1 cellular context compared by ENCODE assay signal in the genomic region with DNA sequence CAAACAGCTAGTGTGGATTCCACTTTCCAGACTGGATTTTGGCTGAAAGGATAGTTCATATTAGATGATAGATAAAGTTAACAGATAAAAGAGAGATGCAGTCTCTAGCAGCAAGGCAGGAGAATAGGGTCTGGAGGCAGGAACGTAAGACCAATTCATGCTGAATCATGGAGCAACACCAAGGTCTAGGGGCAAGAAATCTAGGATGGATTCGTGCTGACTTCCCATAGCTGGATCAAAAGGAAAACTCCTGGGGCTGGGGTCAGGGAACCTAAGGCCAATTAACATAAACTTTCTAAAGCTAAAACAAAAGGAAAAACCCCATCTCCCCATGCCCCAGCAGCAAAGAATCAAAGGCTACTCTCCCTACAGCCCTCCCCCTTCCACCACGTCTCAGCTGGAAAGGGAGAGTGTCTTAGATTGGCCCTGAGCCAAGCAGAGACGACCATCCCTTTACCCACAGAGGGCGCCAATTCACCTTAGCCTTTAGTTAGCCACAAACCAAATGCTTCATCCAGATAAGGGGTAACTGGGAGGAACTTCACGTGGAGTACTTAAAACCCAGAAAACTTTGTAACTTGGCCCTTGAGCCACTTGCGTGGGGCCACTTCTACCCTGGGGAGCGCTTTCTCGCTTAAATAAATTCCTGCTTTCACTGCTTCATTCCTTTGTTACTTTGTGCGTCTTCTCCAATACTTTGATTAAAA.
TF ChIP-seq lines count a peak whose summit lies in the region.

No MANE protein-coding gene starts in this region.

TF ChIP-seq in H1, 55 proteins besides CTCF, POLR2A, EP300 and RAD21:
- TF ChIP-seq SAP30 (IDR thresholded peaks at IDR 0.05; ENCODE audit: insufficient read depth, insufficient replicate concordance, low read length) = no peak
- TF ChIP-seq, protein P1, sequence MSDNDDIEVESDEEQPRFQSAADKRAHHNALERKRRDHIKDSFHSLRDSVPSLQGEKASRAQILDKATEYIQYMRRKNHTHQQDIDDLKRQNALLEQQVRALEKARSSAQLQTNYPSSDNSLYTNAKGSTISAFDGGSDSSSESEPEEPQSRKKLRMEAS (IDR thresholded peaks at IDR 0.05) = no peak
- no peak for TF ChIP-seq YY1 (IDR thresholded peaks at IDR 0.05; ENCODE audit: low read depth, low read length)
- TF ChIP-seq ASH2L (IDR thresholded peaks at IDR 0.05; ENCODE audit: low read length) = no peak
- TF ChIP-seq, protein P2, sequence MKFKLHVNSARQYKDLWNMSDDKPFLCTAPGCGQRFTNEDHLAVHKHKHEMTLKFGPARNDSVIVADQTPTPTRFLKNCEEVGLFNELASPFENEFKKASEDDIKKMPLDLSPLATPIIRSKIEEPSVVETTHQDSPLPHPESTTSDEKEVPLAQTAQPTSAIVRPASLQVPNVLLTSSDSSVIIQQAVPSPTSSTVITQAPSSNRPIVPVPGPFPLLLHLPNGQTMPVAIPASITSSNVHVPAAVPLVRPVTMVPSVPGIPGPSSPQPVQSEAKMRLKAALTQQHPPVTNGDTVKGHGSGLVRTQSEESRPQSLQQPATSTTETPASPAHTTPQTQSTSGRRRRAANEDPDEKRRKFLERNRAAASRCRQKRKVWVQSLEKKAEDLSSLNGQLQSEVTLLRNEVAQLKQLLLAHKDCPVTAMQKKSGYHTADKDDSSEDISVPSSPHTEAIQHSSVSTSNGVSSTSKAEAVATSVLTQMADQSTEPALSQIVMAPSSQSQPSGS (IDR thresholded peaks at IDR 0.05; ENCODE audit: low read length) = no peak
- TF ChIP-seq CBX8 (IDR thresholded peaks at IDR 0.05; ENCODE audit: borderline replicate concordance, low read depth, low read length) = no peak
- TF ChIP-seq SIRT6 (IDR thresholded peaks at IDR 0.05; ENCODE audit: low read length) = no peak
- TF ChIP-seq, protein P3, sequence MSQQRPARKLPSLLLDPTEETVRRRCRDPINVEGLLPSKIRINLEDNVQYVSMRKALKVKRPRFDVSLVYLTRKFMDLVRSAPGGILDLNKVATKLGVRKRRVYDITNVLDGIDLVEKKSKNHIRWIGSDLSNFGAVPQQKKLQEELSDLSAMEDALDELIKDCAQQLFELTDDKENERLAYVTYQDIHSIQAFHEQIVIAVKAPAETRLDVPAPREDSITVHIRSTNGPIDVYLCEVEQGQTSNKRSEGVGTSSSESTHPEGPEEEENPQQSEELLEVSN (IDR thresholded peaks at IDR 0.05) = no peak
- 0 out of 2 replicates have a peak, but pooled peaks have one; percentile 22 for TF ChIP-seq MAFK (IDR thresholded peaks at IDR 0.05; ENCODE audit: low read depth, low read length)
- TF ChIP-seq, protein P4, sequence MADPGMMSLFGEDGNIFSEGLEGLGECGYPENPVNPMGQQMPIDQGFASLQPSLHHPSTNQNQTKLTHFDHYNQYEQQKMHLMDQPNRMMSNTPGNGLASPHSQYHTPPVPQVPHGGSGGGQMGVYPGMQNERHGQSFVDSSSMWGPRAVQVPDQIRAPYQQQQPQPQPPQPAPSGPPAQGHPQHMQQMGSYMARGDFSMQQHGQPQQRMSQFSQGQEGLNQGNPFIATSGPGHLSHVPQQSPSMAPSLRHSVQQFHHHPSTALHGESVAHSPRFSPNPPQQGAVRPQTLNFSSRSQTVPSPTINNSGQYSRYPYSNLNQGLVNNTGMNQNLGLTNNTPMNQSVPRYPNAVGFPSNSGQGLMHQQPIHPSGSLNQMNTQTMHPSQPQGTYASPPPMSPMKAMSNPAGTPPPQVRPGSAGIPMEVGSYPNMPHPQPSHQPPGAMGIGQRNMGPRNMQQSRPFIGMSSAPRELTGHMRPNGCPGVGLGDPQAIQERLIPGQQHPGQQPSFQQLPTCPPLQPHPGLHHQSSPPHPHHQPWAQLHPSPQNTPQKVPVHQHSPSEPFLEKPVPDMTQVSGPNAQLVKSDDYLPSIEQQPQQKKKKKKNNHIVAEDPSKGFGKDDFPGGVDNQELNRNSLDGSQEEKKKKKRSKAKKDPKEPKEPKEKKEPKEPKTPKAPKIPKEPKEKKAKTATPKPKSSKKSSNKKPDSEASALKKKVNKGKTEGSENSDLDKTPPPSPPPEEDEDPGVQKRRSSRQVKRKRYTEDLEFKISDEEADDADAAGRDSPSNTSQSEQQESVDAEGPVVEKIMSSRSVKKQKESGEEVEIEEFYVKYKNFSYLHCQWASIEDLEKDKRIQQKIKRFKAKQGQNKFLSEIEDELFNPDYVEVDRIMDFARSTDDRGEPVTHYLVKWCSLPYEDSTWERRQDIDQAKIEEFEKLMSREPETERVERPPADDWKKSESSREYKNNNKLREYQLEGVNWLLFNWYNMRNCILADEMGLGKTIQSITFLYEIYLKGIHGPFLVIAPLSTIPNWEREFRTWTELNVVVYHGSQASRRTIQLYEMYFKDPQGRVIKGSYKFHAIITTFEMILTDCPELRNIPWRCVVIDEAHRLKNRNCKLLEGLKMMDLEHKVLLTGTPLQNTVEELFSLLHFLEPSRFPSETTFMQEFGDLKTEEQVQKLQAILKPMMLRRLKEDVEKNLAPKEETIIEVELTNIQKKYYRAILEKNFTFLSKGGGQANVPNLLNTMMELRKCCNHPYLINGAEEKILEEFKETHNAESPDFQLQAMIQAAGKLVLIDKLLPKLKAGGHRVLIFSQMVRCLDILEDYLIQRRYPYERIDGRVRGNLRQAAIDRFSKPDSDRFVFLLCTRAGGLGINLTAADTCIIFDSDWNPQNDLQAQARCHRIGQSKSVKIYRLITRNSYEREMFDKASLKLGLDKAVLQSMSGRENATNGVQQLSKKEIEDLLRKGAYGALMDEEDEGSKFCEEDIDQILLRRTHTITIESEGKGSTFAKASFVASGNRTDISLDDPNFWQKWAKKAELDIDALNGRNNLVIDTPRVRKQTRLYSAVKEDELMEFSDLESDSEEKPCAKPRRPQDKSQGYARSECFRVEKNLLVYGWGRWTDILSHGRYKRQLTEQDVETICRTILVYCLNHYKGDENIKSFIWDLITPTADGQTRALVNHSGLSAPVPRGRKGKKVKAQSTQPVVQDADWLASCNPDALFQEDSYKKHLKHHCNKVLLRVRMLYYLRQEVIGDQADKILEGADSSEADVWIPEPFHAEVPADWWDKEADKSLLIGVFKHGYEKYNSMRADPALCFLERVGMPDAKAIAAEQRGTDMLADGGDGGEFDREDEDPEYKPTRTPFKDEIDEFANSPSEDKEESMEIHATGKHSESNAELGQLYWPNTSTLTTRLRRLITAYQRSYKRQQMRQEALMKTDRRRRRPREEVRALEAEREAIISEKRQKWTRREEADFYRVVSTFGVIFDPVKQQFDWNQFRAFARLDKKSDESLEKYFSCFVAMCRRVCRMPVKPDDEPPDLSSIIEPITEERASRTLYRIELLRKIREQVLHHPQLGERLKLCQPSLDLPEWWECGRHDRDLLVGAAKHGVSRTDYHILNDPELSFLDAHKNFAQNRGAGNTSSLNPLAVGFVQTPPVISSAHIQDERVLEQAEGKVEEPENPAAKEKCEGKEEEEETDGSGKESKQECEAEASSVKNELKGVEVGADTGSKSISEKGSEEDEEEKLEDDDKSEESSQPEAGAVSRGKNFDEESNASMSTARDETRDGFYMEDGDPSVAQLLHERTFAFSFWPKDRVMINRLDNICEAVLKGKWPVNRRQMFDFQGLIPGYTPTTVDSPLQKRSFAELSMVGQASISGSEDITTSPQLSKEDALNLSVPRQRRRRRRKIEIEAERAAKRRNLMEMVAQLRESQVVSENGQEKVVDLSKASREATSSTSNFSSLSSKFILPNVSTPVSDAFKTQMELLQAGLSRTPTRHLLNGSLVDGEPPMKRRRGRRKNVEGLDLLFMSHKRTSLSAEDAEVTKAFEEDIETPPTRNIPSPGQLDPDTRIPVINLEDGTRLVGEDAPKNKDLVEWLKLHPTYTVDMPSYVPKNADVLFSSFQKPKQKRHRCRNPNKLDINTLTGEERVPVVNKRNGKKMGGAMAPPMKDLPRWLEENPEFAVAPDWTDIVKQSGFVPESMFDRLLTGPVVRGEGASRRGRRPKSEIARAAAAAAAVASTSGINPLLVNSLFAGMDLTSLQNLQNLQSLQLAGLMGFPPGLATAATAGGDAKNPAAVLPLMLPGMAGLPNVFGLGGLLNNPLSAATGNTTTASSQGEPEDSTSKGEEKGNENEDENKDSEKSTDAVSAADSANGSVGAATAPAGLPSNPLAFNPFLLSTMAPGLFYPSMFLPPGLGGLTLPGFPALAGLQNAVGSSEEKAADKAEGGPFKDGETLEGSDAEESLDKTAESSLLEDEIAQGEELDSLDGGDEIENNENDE (IDR thresholded peaks at IDR 0.05; ENCODE audit: insufficient replicate concordance, low read length) = no peak
- TF ChIP-seq SP2 (IDR thresholded peaks at IDR 0.05; ENCODE audit: low read length) = no peak
- TF ChIP-seq GTF2F1 (IDR thresholded peaks at IDR 0.05; ENCODE audit: borderline replicate concordance, low read depth, low read length) = no peak
- no peak for TF ChIP-seq SRF (IDR thresholded peaks at IDR 0.05; ENCODE audit: low read depth, low read length)
- no peak for TF ChIP-seq TAF1 (IDR thresholded peaks at IDR 0.05; ENCODE audit: low read depth, low read length)
- TF ChIP-seq TBP (IDR thresholded peaks at IDR 0.05; ENCODE audit: low read depth, low read length) = no peak
- no peak for TF ChIP-seq KDM1A (IDR thresholded peaks at IDR 0.05; ENCODE audit: borderline replicate concordance, low read length)
- peak; percentile 78 for TF ChIP-seq BACH1 (IDR thresholded peaks at IDR 0.05; ENCODE audit: low read length)
